Comparison of ENCODE assay signal across 8 cellular contexts in genomic region chr19:38049105-38049649, GRCh38.
DNase-seq lines count a peak whose midpoint lies in the region; ATAC-seq, FAIRE-seq and TF ChIP-seq lines count a peak whose summit lies in the region.

No MANE protein-coding gene starts in this region.

- H3K36me3 Mint-ChIP-seq in activated T-helper 2 cell treated with anti-CD3 and anti-CD28 coated beads, Interferon-gamma antibody, Interleukin-2, Interleukin-4, amounts not matched to agents 10 μg/mL and 5 μg/mL and 100 μg/mL, durations not matched to agents 14 hours and 24 hours and 36 hours (ENCODE audit: low read depth): no peaks in the 10 kb centered on the region

- peak overlapping the region; percentile 74 for H3K4me3 Mint-ChIP-seq in activated T-helper 2 cell treated with anti-CD3 and anti-CD28 coated beads, Interferon-gamma antibody, Interleukin-2, Interleukin-4, amounts not matched to agents 10 μg/mL and 5 μg/mL and 100 μg/mL, durations not matched to agents 14 hours and 24 hours and 36 hours (ENCODE audit: low read depth)

- no peaks in the 10 kb centered on the region for H3K27me3 Mint-ChIP-seq in activated T-helper 2 cell treated with anti-CD3 and anti-CD28 coated beads, Interferon-gamma antibody, Interleukin-2, Interleukin-4, amounts not matched to agents 10 μg/mL and 5 μg/mL and 100 μg/mL, durations not matched to agents 14 hours and 24 hours and 36 hours (ENCODE audit: low read depth)

- TF ChIP-seq POLR2A in GM12892 (IDR thresholded peaks at IDR 0.05; ENCODE audit: low read depth, low read length): peak; percentile 72
- no peak for TF ChIP-seq POLR2A in H54 (IDR thresholded peaks at IDR 0.05; ENCODE audit: low read depth, low read length)

- H3K27ac Mint-ChIP-seq in activated T-helper 2 cell treated with anti-CD3 and anti-CD28 coated beads, Interferon-gamma antibody, Interleukin-2, Interleukin-4, amounts not matched to agents 10 μg/mL and 5 μg/mL and 100 μg/mL, durations not matched to agents 14 hours and 24 hours and 36 hours: peak overlapping the region; percentile 96

- intact Hi-C loops in activated T-helper 2 cell treated with anti-CD3 and anti-CD28 coated beads, Interferon-gamma antibody, Interleukin-2, Interleukin-4, amounts not matched to agents 10 μg/mL and 5 μg/mL and 100 μg/mL, durations not matched to agents 14 hours and 24 hours and 36 hours (cut with micrococcal nuclease): loop anchor here (2.0 to 10.0 kb wide), 2 partner anchors 32 to 834 kb away; partner anchors contain the start of genes ZNF383 and ZNF585B

- H3K9me3 Mint-ChIP-seq in activated T-helper 2 cell treated with anti-CD3 and anti-CD28 coated beads, Interferon-gamma antibody, Interleukin-2, Interleukin-4, amounts not matched to agents 10 μg/mL and 5 μg/mL and 100 μg/mL, durations not matched to agents 14 hours and 24 hours and 36 hours: no peaks in the 10 kb centered on the region

- DNase-seq in GM12892 (ENCODE audit: insufficient read length) (peak; percentile 47), NOMO-1 (lab: John Stamatoyannopoulos, UW; ENCODE audit: unreplicated experiment in 2 of 2) (peak; percentile 61 to 87), H54 (ENCODE audit: insufficient read length, low spot score) (no peak), NCI-H2081 treated with DMSO at 0.1 percent for 48 hours (lab: John Stamatoyannopoulos, UW) (no peak), nucleus accumbens (lab: John Stamatoyannopoulos, UW) (no peak)
- DNase-seq in activated T-helper 2 cell treated with anti-CD3 and anti-CD28 coated beads, Interferon-gamma antibody, Interleukin-2, Interleukin-4, amounts not matched to agents 10 μg/mL and 5 μg/mL and 100 μg/mL, durations not matched to agents 14 hours and 24 hours and 36 hours (ENCODE audit: low spot score): peak; percentile 57
- peak; percentile 47 for DNase-seq in stimulated activated CD4-positive, alpha-beta T cell treated with anti-CD3 and anti-CD28 coated beads, Interleukin-12 subunit alpha, Interleukin-12 subunit beta, amount 100 ng/mL, for 4 hours

- peaks cover 31% of the 10 kb centered on the region for H3K4me1 Mint-ChIP-seq in activated T-helper 2 cell treated with anti-CD3 and anti-CD28 coated beads, Interferon-gamma antibody, Interleukin-2, Interleukin-4, amounts not matched to agents 10 μg/mL and 5 μg/mL and 100 μg/mL, durations not matched to agents 14 hours and 24 hours and 36 hours (ENCODE audit: low read depth)

- peak; percentile 40 for ATAC-seq in HG02571 (IDR thresholded peaks at IDR 0.05; ENCODE audit: unreplicated experiment)

- no peak for FAIRE-seq in GM12892 (lab: Jason Lieb, UNC)
- FAIRE-seq in H54 (lab: Jason Lieb, UNC): no peak

Comparison
In these comparisons a context has a peak if more than half of its experiments do, and no peak if none do; other contexts are left out.
1. DNase-seq: peak in GM12892 (single experiment), NOMO-1 (2 of 2), activated T-helper 2 cell treated with anti-CD3 and anti-CD28 coated beads, Interferon-gamma antibody, Interleukin-2, Interleukin-4, amounts not matched to agents 10 μg/mL and 5 μg/mL and 100 μg/mL, durations not matched to agents 14 hours and 24 hours and 36 hours (single experiment) and stimulated activated CD4-positive, alpha-beta T cell treated with anti-CD3 and anti-CD28 coated beads, Interleukin-12 subunit alpha, Interleukin-12 subunit beta, amount 100 ng/mL, for 4 hours (single experiment); none in H54 (single experiment), NCI-H2081 treated with DMSO at 0.1 percent for 48 hours (single experiment) and nucleus accumbens (0 of 56).